ENCODE assay signal across 16 cellular contexts in genomic region chr13:50355797-50356196, GRCh38.
DNase-seq lines count a peak whose midpoint lies in the region; ATAC-seq, FAIRE-seq and TF ChIP-seq lines count a peak whose summit lies in the region.
"Had no signal": no experiment of that assay in that cellular context is flagged by ENCODE, and none has a peak within 500 bp of the region (broad histone marks: within the 10 kb centered on the region; RNA-seq: fewer than 3 reads in every experiment).

No MANE protein-coding gene starts in this region.

- peak overlapping the region in 6 of 8 donors; percentile 38 to 82 (median 67) for H3K27ac Mint-ChIP-seq in CD8-positive, alpha-beta memory T cell

- SMC1A ChIA-PET in GM12878 (lab: Charles Lee; ENCODE audit: uncharacterized antibody, unreplicated experiment), result interaction anchor here (1.1 kb wide), 1 partner anchor 39 kb away, joined by 3 read pairs; no protein-coding TSS in a partner anchor

- no peak for TF ChIP-seq EP300 in GM12878 (IDR thresholded peaks at IDR 0.05; ENCODE audit: borderline replicate concordance in 1 of 2, control insufficient read depth in 1 of 2, low read depth in 2 of 2, low read length in 2 of 2)

- no peak for TF ChIP-seq CTCF in GM12878 (IDR thresholded peaks at IDR 0.05 in 2 of 3, conservative IDR thresholded peaks at IDR 0.05 in 1 of 3; ENCODE audit: control insufficient read depth in 2 of 3, extremely low read depth in 1 of 3, insufficient read depth in 1 of 3, low read depth in 3 of 3, low read length in 3 of 3)

- H2AFZ ChIP-seq in GM12878 (ENCODE audit: control insufficient read depth, low read depth, low read length), result no peak overlapping the region

- no peaks in the 10 kb centered on the region for H3K36me3 ChIP-seq in CD8-positive, alpha-beta memory T cell (ENCODE audit: insufficient read depth, low read length)
- no peaks in the 10 kb centered on the region for H3K36me3 ChIP-seq in GM12878 (ENCODE audit: control insufficient read depth in 2 of 2, insufficient read depth in 2 of 2, low read length in 1 of 2)
- H3K36me3 ChIP-seq: ascending aorta; BLaER1 treated with 17β-estradiol and CSF1 and Interleukin-3, amounts not matched to agents 10 nM and 100 nM; WERI-Rb-1 had no signal

- WGBS in GM12878 (ENCODE audit: insufficient coverage, insufficient replicate concordance, low lambda C conversion rate, missing lambda C conversion rate), result 10% methylated on average over 4 of the region's 4 CpGs

- H4K20me1 ChIP-seq in GM12878 (ENCODE audit: control insufficient read depth, insufficient read depth), result peaks cover 2% of the 10 kb centered on the region; the same call in 1 of the 2 replicates
- H4K20me1 ChIP-seq: BLaER1 treated with 17β-estradiol and CSF1 and Interleukin-3, amounts not matched to agents 10 nM and 100 nM had no signal

- peaks cover 0 to 2% (median 0%) of the 10 kb centered on the region in 3 donors for H3K36me3 Mint-ChIP-seq in CD8-positive, alpha-beta memory T cell
- H3K36me3 Mint-ChIP-seq: naive thymus-derived CD8-positive, alpha-beta T cell had no signal

- in situ Hi-C loops in GM12878 (cut with MboI), result no loop called here

- ATAC-seq in GM18873 (IDR thresholded peaks at IDR 0.05; ENCODE audit: low FRiP score, unreplicated experiment) (peak; percentile 76), HG03159 (IDR thresholded peaks at IDR 0.05; ENCODE audit: unreplicated experiment) (peak; percentile 71), GM12878 (peak; percentile 53), HG02840 (IDR thresholded peaks at IDR 0.05; ENCODE audit: low FRiP score, unreplicated experiment) (no peak), SK-N-SH treated with all-trans-retinoic acid at 6 μM for 48 hours (no peak)
- ATAC-seq: naive thymus-derived CD8-positive, alpha-beta T cell had no signal

- H3K27me3 Mint-ChIP-seq in CD8-positive, alpha-beta memory T cell, result peaks cover 0 to 3% of the 10 kb centered on the region in 2 donors

- FAIRE-seq in GM12878 (lab: Jason Lieb, UNC), result peak; percentile 80

- no peak overlapping the region for H3K4me3 ChIP-seq in CD8-positive, alpha-beta memory T cell (ENCODE audit: low read length)
- no peak overlapping the region for H3K4me3 ChIP-seq in GM12878
- H3K4me3 ChIP-seq: ascending aorta; BLaER1 treated with 17β-estradiol and CSF1 and Interleukin-3, amounts not matched to agents 10 nM and 100 nM had no signal

- peaks cover 34 to 76% (median 57%) of the 10 kb centered on the region in 3 donors for H3K4me1 Mint-ChIP-seq in CD8-positive, alpha-beta memory T cell

- BruUV-seq in GM12878 (replicated peaks; lab: Mats Ljungman, UMichigan), result no TSS peak

- no peaks in the 10 kb centered on the region for H3K9me3 Mint-ChIP-seq in CD8-positive, alpha-beta memory T cell
- H3K9me3 Mint-ChIP-seq: naive thymus-derived CD8-positive, alpha-beta T cell had no signal

- no peaks in the 10 kb centered on the region for H3K27me3 ChIP-seq in CD8-positive, alpha-beta memory T cell (ENCODE audit: insufficient read depth, low read length, poor library complexity, severe bottlenecking)
- peaks cover 0 to 15% of the 10 kb centered on the region in 2 experiments; a peak in 3 of 4 replicates for H3K27me3 ChIP-seq in GM12878 (replicated peaks in 1 of 2; ENCODE audit: control insufficient read depth in 2 of 2, insufficient read depth in 2 of 2, low read length in 1 of 2)
- H3K27me3 ChIP-seq: ascending aorta; BLaER1 treated with 17β-estradiol and CSF1 and Interleukin-3, amounts not matched to agents 10 nM and 100 nM had no signal

- CTCF ChIA-PET in CD8-positive, alpha-beta memory T cell (lab: Charles Lee), result interaction anchor here (1.1 kb wide), 1 partner anchor 18 kb away, joined by 3 read pairs; no protein-coding TSS in a partner anchor
- CTCF ChIA-PET in GM12878 (lab: Yijun Ruan, JAX), result no interaction called here

- POLR2A ChIA-PET in CD8-positive, alpha-beta memory T cell (lab: Charles Lee), result no interaction called here
- POLR2A ChIA-PET in GM12878 (lab: Charles Lee), result no interaction called here

- no peaks in the 10 kb centered on the region for H3K4me1 ChIP-seq in CD8-positive, alpha-beta memory T cell (ENCODE audit: insufficient read depth, low read length)
- H3K4me1 ChIP-seq in GM12878 (ENCODE audit: control insufficient read depth, insufficient read depth, low read length), result peaks cover 8% of the 10 kb centered on the region; the same call in 1 of the 2 replicates

- H3K9ac ChIP-seq in GM12878 (ENCODE audit: control insufficient read depth, insufficient read depth, low read length), result no peak overlapping the region
- H3K9ac ChIP-seq: BLaER1 treated with 17β-estradiol and CSF1 and Interleukin-3, amounts not matched to agents 10 nM and 100 nM had no signal

- peak overlapping the region; percentile 54; the same call in 1 of the 2 replicates for H3K4me2 ChIP-seq in GM12878 (ENCODE audit: control insufficient read depth, insufficient read depth)
- H3K4me2 ChIP-seq: BLaER1 treated with 17β-estradiol and CSF1 and Interleukin-3, amounts not matched to agents 10 nM and 100 nM had no signal

- DNase-seq in CD8-positive, alpha-beta memory T cell, result no peak
- peak; percentile 9 for DNase-seq in GM12878 (ENCODE audit: low read depth, low spot score)
- DNase-seq in stimulated activated naive CD4-positive, alpha-beta T cell treated with Interleukin-2 at 50 U/mL for 16 hours (lab: John Stamatoyannopoulos, UW), result no peak
- DNase-seq: EL; KBM-7; naive thymus-derived CD8-positive, alpha-beta T cell; NCI-H1436 treated with DMSO at 0.1 percent for 48 hours; NCI-H345; retina; WERI-Rb-1 had no signal

- TF ChIP-seq RAD21 in GM12878 (IDR thresholded peaks at IDR 0.05; ENCODE audit: insufficient read depth, low read depth, low read length), result no peak

- H3K9me3 ChIP-seq in CD8-positive, alpha-beta memory T cell (ENCODE audit: low read length), result no peaks in the 10 kb centered on the region
- H3K9me3 ChIP-seq in GM12878 (replicated peaks; ENCODE audit: control insufficient read depth, insufficient read depth, low read length), result no peaks in the 10 kb centered on the region; the same call in 1 of the 3 replicates
- H3K9me3 ChIP-seq: ascending aorta; BLaER1 treated with 17β-estradiol and CSF1 and Interleukin-3, amounts not matched to agents 10 nM and 100 nM had no signal

- RAD21 ChIA-PET in GM12878 (lab: Charles Lee; ENCODE audit: unreplicated experiment), result no interaction called here

- H3K4me3 Mint-ChIP-seq in CD8-positive, alpha-beta memory T cell, result peak overlapping the region in 6 of 7 donors; percentile 3 to 72 (median 8)

- intact Hi-C loops in GM12878 (cut with micrococcal nuclease; ENCODE audit: unreplicated experiment), result loop anchor here (5.0 kb wide), 1 partner anchor 447 kb away; no protein-coding TSS in a partner anchor

- H3K79me2 ChIP-seq in GM12878 (ENCODE audit: control insufficient read depth, insufficient read depth, low read length), result no peaks in the 10 kb centered on the region

- no peak for TF ChIP-seq POLR2A in GM12878 (IDR thresholded peaks at IDR 0.05; ENCODE audit: low read depth, low read length)

- H3K27ac ChIP-seq in CD8-positive, alpha-beta memory T cell (ENCODE audit: low read depth, low read length), result no peak overlapping the region
- H3K27ac ChIP-seq in GM12878 (ENCODE audit: control insufficient read depth, insufficient read depth), result no peak overlapping the region
- H3K27ac ChIP-seq: ascending aorta; BLaER1 treated with 17β-estradiol and CSF1 and Interleukin-3, amounts not matched to agents 10 nM and 100 nM; WERI-Rb-1 had no signal

TF ChIP-seq in GM12878, 131 proteins besides CTCF, POLR2A, EP300 and RAD21 (continues in another document):
- TF ChIP-seq BRCA1 (IDR thresholded peaks at IDR 0.05; ENCODE audit: low read depth, low read length) (no peak), KDM1A (IDR thresholded peaks at IDR 0.05; ENCODE audit: borderline replicate concordance) (no peak), ATF2 (IDR thresholded peaks at IDR 0.05; ENCODE audit: low read length) (peak; percentile 53; the same call in 1 of the 2 replicates), PAX5 (IDR thresholded peaks at IDR 0.05; ENCODE audit: borderline replicate concordance, low read depth, low read length) (0 out of 2 replicates have a peak, but pooled peaks have one; percentile 33), SMAD1 (IDR thresholded peaks at IDR 0.05; ENCODE audit: low read depth, partially characterized antibody) (no peak), EED (IDR thresholded peaks at IDR 0.05; ENCODE audit: low read depth) (peak; percentile 58)

TF ChIP-seq in SK-N-SH treated with all-trans-retinoic acid at 6 μM for 48 hours, 23 proteins besides CTCF, POLR2A, EP300 and RAD21:
- no peak for TF ChIP-seq ZFP30 (CRISPR knock-in tag; IDR thresholded peaks at IDR 0.05)
TF ChIP-seq in SK-N-SH treated with all-trans-retinoic acid at 6 μM for 48 hours: peak in this region for 0.

Comparison
In these comparisons a context has a peak if more than half of its experiments do, and no peak if none do; other contexts are left out.
1. ATAC-seq: peak in GM18873 (single experiment), HG03159 (single experiment) and GM12878 (single experiment); none in HG02840 (single experiment) and SK-N-SH treated with all-trans-retinoic acid at 6 μM for 48 hours (single experiment).